1 cellular context compared by ENCODE assay signal in genomic region chrX:53990201-53990600, GRCh38.
TF ChIP-seq lines count a peak whose summit lies in the region.

No MANE protein-coding gene starts in this region.

TF ChIP-seq in IMR-90, 13 proteins besides CTCF, POLR2A, EP300 and RAD21:
- TF ChIP-seq RFX5 (IDR thresholded peaks at IDR 0.05; ENCODE audit: low read depth, low read length) = no peak
